1 cellular context compared by ENCODE assay signal in genomic region chr1:94382163-94382562, GRCh38.
TF ChIP-seq lines count a peak whose summit lies in the region.

No MANE protein-coding gene starts in this region.

TF ChIP-seq in GM23338, 12 proteins besides CTCF, POLR2A, EP300 and RAD21 (continued from another document):
- TF ChIP-seq REST (IDR thresholded peaks at IDR 0.05; ENCODE audit: unreplicated experiment) (no peak), CREB1 (CRISPR knock-in tag; IDR thresholded peaks at IDR 0.05; ENCODE audit: low read depth) (no peak), NANOG (IDR thresholded peaks at IDR 0.05; ENCODE audit: borderline replicate concordance) (no peak), EZH2phosphoT487 (IDR thresholded peaks at IDR 0.05; ENCODE audit: unreplicated experiment) (no peak), STAT1 (IDR thresholded peaks at IDR 0.05; ENCODE audit: unreplicated experiment) (no peak)
- TF ChIP-seq, protein P1, sequence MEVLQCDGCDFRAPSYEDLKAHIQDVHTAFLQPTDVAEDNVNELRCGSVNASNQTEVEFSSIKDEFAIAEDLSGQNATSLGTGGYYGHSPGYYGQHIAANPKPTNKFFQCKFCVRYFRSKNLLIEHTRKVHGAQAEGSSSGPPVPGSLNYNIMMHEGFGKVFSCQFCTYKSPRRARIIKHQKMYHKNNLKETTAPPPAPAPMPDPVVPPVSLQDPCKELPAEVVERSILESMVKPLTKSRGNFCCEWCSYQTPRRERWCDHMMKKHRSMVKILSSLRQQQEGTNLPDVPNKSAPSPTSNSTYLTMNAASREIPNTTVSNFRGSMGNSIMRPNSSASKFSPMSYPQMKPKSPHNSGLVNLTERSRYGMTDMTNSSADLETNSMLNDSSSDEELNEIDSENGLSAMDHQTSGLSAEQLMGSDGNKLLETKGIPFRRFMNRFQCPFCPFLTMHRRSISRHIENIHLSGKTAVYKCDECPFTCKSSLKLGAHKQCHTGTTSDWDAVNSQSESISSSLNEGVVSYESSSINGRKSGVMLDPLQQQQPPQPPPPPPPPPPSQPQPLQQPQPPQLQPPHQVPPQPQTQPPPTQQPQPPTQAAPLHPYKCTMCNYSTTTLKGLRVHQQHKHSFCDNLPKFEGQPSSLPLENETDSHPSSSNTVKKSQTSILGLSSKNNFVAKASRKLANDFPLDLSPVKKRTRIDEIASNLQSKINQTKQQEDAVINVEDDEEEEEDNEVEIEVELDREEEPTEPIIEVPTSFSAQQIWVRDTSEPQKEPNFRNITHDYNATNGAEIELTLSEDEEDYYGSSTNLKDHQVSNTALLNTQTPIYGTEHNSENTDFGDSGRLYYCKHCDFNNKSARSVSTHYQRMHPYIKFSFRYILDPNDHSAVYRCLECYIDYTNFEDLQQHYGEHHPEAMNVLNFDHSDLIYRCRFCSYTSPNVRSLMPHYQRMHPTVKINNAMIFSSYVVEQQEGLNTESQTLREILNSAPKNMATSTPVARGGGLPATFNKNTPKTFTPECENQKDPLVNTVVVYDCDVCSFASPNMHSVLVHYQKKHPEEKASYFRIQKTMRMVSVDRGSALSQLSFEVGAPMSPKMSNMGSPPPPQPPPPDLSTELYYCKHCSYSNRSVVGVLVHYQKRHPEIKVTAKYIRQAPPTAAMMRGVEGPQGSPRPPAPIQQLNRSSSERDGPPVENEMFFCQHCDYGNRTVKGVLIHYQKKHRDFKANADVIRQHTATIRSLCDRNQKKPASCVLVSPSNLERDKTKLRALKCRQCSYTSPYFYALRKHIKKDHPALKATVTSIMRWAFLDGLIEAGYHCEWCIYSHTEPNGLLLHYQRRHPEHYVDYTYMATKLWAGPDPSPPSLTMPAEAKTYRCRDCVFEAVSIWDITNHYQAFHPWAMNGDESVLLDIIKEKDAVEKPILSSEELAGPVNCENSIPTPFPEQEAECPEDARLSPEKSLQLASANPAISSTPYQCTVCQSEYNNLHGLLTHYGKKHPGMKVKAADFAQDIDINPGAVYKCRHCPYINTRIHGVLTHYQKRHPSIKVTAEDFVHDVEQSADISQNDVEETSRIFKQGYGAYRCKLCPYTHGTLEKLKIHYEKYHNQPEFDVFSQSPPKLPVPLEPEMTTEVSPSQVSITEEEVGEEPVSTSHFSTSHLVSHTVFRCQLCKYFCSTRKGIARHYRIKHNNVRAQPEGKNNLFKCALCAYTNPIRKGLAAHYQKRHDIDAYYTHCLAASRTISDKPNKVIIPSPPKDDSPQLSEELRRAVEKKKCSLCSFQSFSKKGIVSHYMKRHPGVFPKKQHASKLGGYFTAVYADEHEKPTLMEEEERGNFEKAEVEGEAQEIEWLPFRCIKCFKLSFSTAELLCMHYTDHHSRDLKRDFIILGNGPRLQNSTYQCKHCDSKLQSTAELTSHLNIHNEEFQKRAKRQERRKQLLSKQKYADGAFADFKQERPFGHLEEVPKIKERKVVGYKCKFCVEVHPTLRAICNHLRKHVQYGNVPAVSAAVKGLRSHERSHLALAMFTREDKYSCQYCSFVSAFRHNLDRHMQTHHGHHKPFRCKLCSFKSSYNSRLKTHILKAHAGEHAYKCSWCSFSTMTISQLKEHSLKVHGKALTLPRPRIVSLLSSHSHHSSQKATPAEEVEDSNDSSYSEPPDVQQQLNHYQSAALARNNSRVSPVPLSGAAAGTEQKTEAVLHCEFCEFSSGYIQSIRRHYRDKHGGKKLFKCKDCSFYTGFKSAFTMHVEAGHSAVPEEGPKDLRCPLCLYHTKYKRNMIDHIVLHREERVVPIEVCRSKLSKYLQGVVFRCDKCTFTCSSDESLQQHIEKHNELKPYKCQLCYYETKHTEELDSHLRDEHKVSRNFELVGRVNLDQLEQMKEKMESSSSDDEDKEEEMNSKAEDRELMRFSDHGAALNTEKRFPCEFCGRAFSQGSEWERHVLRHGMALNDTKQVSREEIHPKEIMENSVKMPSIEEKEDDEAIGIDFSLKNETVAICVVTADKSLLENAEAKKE (CRISPR knock-in tag; IDR thresholded peaks at IDR 0.05), result no peak
